In genomic region chr3:189142527-189142926, GRCh38 we compare ENCODE assay signal across 13 cellular contexts. TPM values are rescaled to one million over a fixed set of nuclear protein-coding genes. Genes with fewer than 3 reads are reported as not detected.
A peak's percentile ranks its signal among the peaks of the same experiment; 100 is the strongest.
DNase-seq lines count a peak whose midpoint lies in the region; ATAC-seq and TF ChIP-seq lines count a peak whose summit lies in the region.
"Had no signal": no experiment of that assay in that cellular context is flagged by ENCODE, and none has a peak within 500 bp of the region (broad histone marks: within the 10 kb centered on the region; RNA-seq: fewer than 3 reads in every experiment).

No MANE protein-coding gene starts in this region.

- no peak for DNase-seq in activated naive CD4-positive, alpha-beta T cell treated with anti-CD3 and anti-CD28 coated beads, Interleukin-2, amount 50 U/mL, for 72 hours (ENCODE audit: low spot score in 2 of 2)
- DNase-seq in activated naive CD4-positive, alpha-beta T cell (lab: John Stamatoyannopoulos, UW) = no peak
- DNase-seq in activated CD4-positive, alpha-beta T cell treated with anti-CD3 and anti-CD28 coated beads, Interleukin-2, amount 10 ng/mL, durations not matched to agents 7 days and 5 days = peak; percentile 15
- DNase-seq in central memory CD8-positive, alpha-beta T cell (ENCODE audit: low spot score in 2 of 2) = peak in 1 of 2 donors; percentile 37
- DNase-seq in stimulated activated CD8-positive, alpha-beta memory T cell treated with anti-CD3 and anti-CD28 coated beads, Interleukin-7, amount 100 ng/mL, for 4 hours (ENCODE audit: low read depth in 2 of 2) = peak; percentile 8 to 18
- DNase-seq in HEK293T (ENCODE audit: extremely low spot score) (no peak), medulla oblongata (ENCODE audit: extremely low spot score) (no peak)
- DNase-seq: left ventricle myocardium superior, NCI-H1417, NCI-H226, SJCRH30 had no signal

- CTCF ChIA-PET in activated CD4-positive, alpha-beta T cell treated with anti-CD3 and anti-CD28 coated beads, Interleukin-2, amount 10 ng/mL, durations not matched to agents 7 days and 5 days (lab: Charles Lee) = interaction anchor here (0.9 to 2.7 kb wide), 4 partner anchors 46 to 1404 kb away, joined by 3 to 17 read pairs (median 4); no protein-coding TSS in a partner anchor
- CTCF ChIA-PET in HEK293T (lab: Yijun Ruan, JAX) = no interaction called here

- H3K4me3 Mint-ChIP-seq in activated CD4-positive, alpha-beta T cell treated with anti-CD3 and anti-CD28 coated beads, Interleukin-2, amount 10 ng/mL, durations not matched to agents 7 days and 5 days = no peak overlapping the region
- peak overlapping the region; percentile 16 for H3K4me3 Mint-ChIP-seq in central memory CD8-positive, alpha-beta T cell
- H3K4me3 Mint-ChIP-seq: naive thymus-derived CD8-positive, alpha-beta T cell had no signal

- ATAC-seq in activated naive CD4-positive, alpha-beta T cell treated with anti-CD3 and anti-CD28 coated beads, Interleukin-2, amount 50 U/mL, for 72 hours = peak; percentile 88 to 90
- ATAC-seq in central memory CD8-positive, alpha-beta T cell (replicated peaks; ENCODE audit: extremely low read depth, poor library complexity, severe bottlenecking) = peak; percentile 87
- no peak for ATAC-seq in GM19035 (IDR thresholded peaks at IDR 0.05; ENCODE audit: unreplicated experiment)
- ATAC-seq: left ventricle myocardium superior; naive thymus-derived CD8-positive, alpha-beta T cell had no signal

- no peaks in the 10 kb centered on the region for H3K9me3 Mint-ChIP-seq in activated naive CD4-positive, alpha-beta T cell treated with anti-CD3 and anti-CD28 coated beads, Interleukin-2, amount 50 U/mL, for 72 hours
- H3K9me3 Mint-ChIP-seq in activated CD4-positive, alpha-beta T cell treated with anti-CD3 and anti-CD28 coated beads, Interleukin-2, amount 10 ng/mL, durations not matched to agents 7 days and 5 days = no peaks in the 10 kb centered on the region
- H3K9me3 Mint-ChIP-seq in central memory CD8-positive, alpha-beta T cell = no peaks in the 10 kb centered on the region
- H3K9me3 Mint-ChIP-seq: naive thymus-derived CD8-positive, alpha-beta T cell had no signal

- H3K27ac Mint-ChIP-seq in activated naive CD4-positive, alpha-beta T cell treated with anti-CD3 and anti-CD28 coated beads, Interleukin-2, amount 50 U/mL, for 72 hours = no peak overlapping the region
- no peak overlapping the region for H3K27ac Mint-ChIP-seq in activated CD4-positive, alpha-beta T cell treated with anti-CD3 and anti-CD28 coated beads, Interleukin-2, amount 10 ng/mL, durations not matched to agents 7 days and 5 days
- H3K27ac Mint-ChIP-seq in central memory CD8-positive, alpha-beta T cell (ENCODE audit: low read depth) = peak overlapping the region; percentile 71

- no peaks in the 10 kb centered on the region for H3K36me3 Mint-ChIP-seq in activated naive CD4-positive, alpha-beta T cell treated with anti-CD3 and anti-CD28 coated beads, Interleukin-2, amount 50 U/mL, for 72 hours
- H3K36me3 Mint-ChIP-seq in activated CD4-positive, alpha-beta T cell treated with anti-CD3 and anti-CD28 coated beads, Interleukin-2, amount 10 ng/mL, durations not matched to agents 7 days and 5 days (ENCODE audit: low read depth) = no peaks in the 10 kb centered on the region
- peaks cover 14% of the 10 kb centered on the region for H3K36me3 Mint-ChIP-seq in central memory CD8-positive, alpha-beta T cell (ENCODE audit: insufficient read depth)
- H3K36me3 Mint-ChIP-seq: naive thymus-derived CD8-positive, alpha-beta T cell had no signal

- peaks cover 34% of the 10 kb centered on the region for H3K4me1 Mint-ChIP-seq in activated CD4-positive, alpha-beta T cell treated with anti-CD3 and anti-CD28 coated beads, Interleukin-2, amount 10 ng/mL, durations not matched to agents 7 days and 5 days
- peaks cover 47% of the 10 kb centered on the region for H3K4me1 Mint-ChIP-seq in central memory CD8-positive, alpha-beta T cell

- POLR2A ChIA-PET in activated CD4-positive, alpha-beta T cell treated with anti-CD3 and anti-CD28 coated beads, Interleukin-2, amount 10 ng/mL, durations not matched to agents 7 days and 5 days (lab: Charles Lee) = interaction anchor here (1.6 kb wide), 1 partner anchor 1402 kb away, joined by 3 read pairs; no protein-coding TSS in a partner anchor
- POLR2A ChIA-PET in HEK293T (lab: Yijun Ruan, JAX) = no interaction called here

- H3K27me3 Mint-ChIP-seq in activated CD4-positive, alpha-beta T cell treated with anti-CD3 and anti-CD28 coated beads, Interleukin-2, amount 10 ng/mL, durations not matched to agents 7 days and 5 days = peaks cover 6% of the 10 kb centered on the region
- H3K27me3 Mint-ChIP-seq in central memory CD8-positive, alpha-beta T cell = no peaks in the 10 kb centered on the region

TF ChIP-seq in HEK293T, 16 proteins besides CTCF, POLR2A, EP300 and RAD21:
- TF ChIP-seq L3MBTL2 (conservative IDR thresholded peaks at IDR 0.05) = no peak
- no peak for TF ChIP-seq TARDBP (IDR thresholded peaks at IDR 0.05)
- TF ChIP-seq, protein P1, sequence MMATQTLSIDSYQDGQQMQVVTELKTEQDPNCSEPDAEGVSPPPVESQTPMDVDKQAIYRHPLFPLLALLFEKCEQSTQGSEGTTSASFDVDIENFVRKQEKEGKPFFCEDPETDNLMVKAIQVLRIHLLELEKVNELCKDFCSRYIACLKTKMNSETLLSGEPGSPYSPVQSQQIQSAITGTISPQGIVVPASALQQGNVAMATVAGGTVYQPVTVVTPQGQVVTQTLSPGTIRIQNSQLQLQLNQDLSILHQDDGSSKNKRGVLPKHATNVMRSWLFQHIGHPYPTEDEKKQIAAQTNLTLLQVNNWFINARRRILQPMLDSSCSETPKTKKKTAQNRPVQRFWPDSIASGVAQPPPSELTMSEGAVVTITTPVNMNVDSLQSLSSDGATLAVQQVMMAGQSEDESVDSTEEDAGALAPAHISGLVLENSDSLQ (IDR thresholded peaks at IDR 0.05) = no peak
- TF ChIP-seq ZNF384 (IDR thresholded peaks at IDR 0.05) = no peak
- TF ChIP-seq SP1 (IDR thresholded peaks at IDR 0.05) = no peak
- TF ChIP-seq BHLHE40 (IDR thresholded peaks at IDR 0.05; ENCODE audit: borderline replicate concordance) = no peak
- TF ChIP-seq FOXK2 (IDR thresholded peaks at IDR 0.05) = no peak
- no peak for TF ChIP-seq SUZ12 (IDR thresholded peaks at IDR 0.05)
- TF ChIP-seq LEF1 (IDR thresholded peaks at IDR 0.05; ENCODE audit: borderline replicate concordance) = no peak

RNA-seq across cellular contexts. Expression of gene TPRG1, which starts 29.2 kb away (rescaled TPM):
- 10 to 100 TPM in 1 of 2 donors, 1 to 10 TPM in 1; 1.0 to 21.0 TPM for total RNA-seq in activated naive CD4-positive, alpha-beta T cell treated with anti-CD3 and anti-CD28 coated beads, Interleukin-2, amount 50 U/mL, for 72 hours
- total RNA-seq in activated CD4-positive, alpha-beta T cell treated with anti-CD3 and anti-CD28 coated beads, Interleukin-2, amount 10 ng/mL, durations not matched to agents 7 days and 5 days = 1 to 10 TPM; 1.2 to 1.7 TPM

Comparison
In these comparisons a context has a peak if more than half of its experiments do, and no peak if none do; other contexts are left out.
1. DNase-seq: peak in activated CD4-positive, alpha-beta T cell treated with anti-CD3 and anti-CD28 coated beads, Interleukin-2, amount 10 ng/mL, durations not matched to agents 7 days and 5 days (single experiment) and stimulated activated CD8-positive, alpha-beta memory T cell treated with anti-CD3 and anti-CD28 coated beads, Interleukin-7, amount 100 ng/mL, for 4 hours (2 of 2); none in activated naive CD4-positive, alpha-beta T cell treated with anti-CD3 and anti-CD28 coated beads, Interleukin-2, amount 50 U/mL, for 72 hours (0 of 2), activated naive CD4-positive, alpha-beta T cell (0 of 4), HEK293T (single experiment) and medulla oblongata (single experiment).